ENCODE assay signal across 21 cellular contexts in genomic region chr22:42819412-42820069, GRCh38. TPM values are rescaled to one million over a fixed set of nuclear protein-coding genes. Genes with fewer than 3 reads are reported as not detected.
DNase-seq lines count a peak whose midpoint lies in the region; ATAC-seq, FAIRE-seq and TF ChIP-seq lines count a peak whose summit lies in the region.
"Had no signal": no experiment of that assay in that cellular context is flagged by ENCODE, and none has a peak within 500 bp of the region (broad histone marks: within the 10 kb centered on the region; RNA-seq: fewer than 3 reads in every experiment).

No MANE protein-coding gene starts in this region.

- POLR2A ChIA-PET in PC-3 (lab: Charles Lee; ENCODE audit: unreplicated experiment) = no interaction called here

- H3K36me3 Mint-ChIP-seq in CD4-positive, CD25-positive, alpha-beta regulatory T cell = peaks cover 33% of the 10 kb centered on the region
- H3K36me3 Mint-ChIP-seq in progenitor cell of endocrine pancreas (ENCODE audit: insufficient read depth) = peaks cover 19% of the 10 kb centered on the region

- H3K4me2 ChIP-seq in PC-3 (ENCODE audit: low read length) (peak overlapping the region; percentile 38), keratinocyte (ENCODE audit: control insufficient read depth, extremely low read depth, insufficient read depth, low read depth, low read length) (peak overlapping the region; percentile 49)

- H3K9ac ChIP-seq in PC-3 (ENCODE audit: low read length) (no peak overlapping the region), keratinocyte (ENCODE audit: control insufficient read depth, extremely low read depth, insufficient read depth, low read length) (no peak overlapping the region)

- H3K36me3 ChIP-seq in CD4-positive, CD25-positive, alpha-beta regulatory T cell (ENCODE audit: control insufficient read depth, insufficient read depth, low read length) = peaks cover 31% of the 10 kb centered on the region
- H3K36me3 ChIP-seq in PC-3 (ENCODE audit: low read depth, low read length) = peaks cover 3% of the 10 kb centered on the region; the same call in 1 of the 2 replicates
- peaks cover 9 to 14% of the 10 kb centered on the region in 2 experiments for H3K36me3 ChIP-seq in keratinocyte (ENCODE audit: control insufficient read depth in 2 of 2, extremely low read depth in 1 of 2, insufficient read depth in 2 of 2, low read length in 2 of 2)

- no peak overlapping the region for H3K27ac ChIP-seq in CD4-positive, CD25-positive, alpha-beta regulatory T cell (ENCODE audit: insufficient read depth, low read length, poor library complexity, severe bottlenecking)
- H3K27ac ChIP-seq in PC-3 (ENCODE audit: low read length) = peak overlapping the region; percentile 32
- H3K27ac ChIP-seq in keratinocyte (ENCODE audit: control insufficient read depth, insufficient read depth, low read length) = no peak overlapping the region
- H3K27ac ChIP-seq: suprapubic skin had no signal

- no peaks in the 10 kb centered on the region for H3K9me1 ChIP-seq in keratinocyte (ENCODE audit: control insufficient read depth, extremely low read depth, insufficient read depth, low read length)

- no TSS peak for BruUV-seq in PC-3 (replicated peaks; lab: Mats Ljungman, UMichigan)

- no peak overlapping the region for H3K4me3 Mint-ChIP-seq in CD4-positive, CD25-positive, alpha-beta regulatory T cell
- no peak overlapping the region for H3K4me3 Mint-ChIP-seq in progenitor cell of endocrine pancreas (ENCODE audit: low read depth)
- H3K4me3 Mint-ChIP-seq: activated CD8-positive, alpha-beta T cell treated with anti-CD3 and anti-CD28 coated beads, Interleukin-2, amount 10 ng/mL, durations not matched to agents 7 days and 5 days; activated naive CD4-positive, alpha-beta T cell treated with anti-CD3 and anti-CD28 coated beads, Interleukin-2, amount 50 U/mL, for 24 hours; activated T-cell treated with anti-CD3 and anti-CD28 coated beads, Interleukin-2, amount 50 U/mL, for 4 hours; CD8-positive, alpha-beta T cell; endodermal cell; natural killer cell treated with Interleukin-12 subunit alpha and Interleukin-12 subunit beta and Interleukin-15 and Interleukin-18, amount 100 ng/mL, for 72 hours had no signal

- FAIRE-seq in keratinocyte (lab: Jason Lieb, UNC) = peak; percentile 52

- no peaks in the 10 kb centered on the region for H3K9me3 ChIP-seq in CD4-positive, CD25-positive, alpha-beta regulatory T cell (ENCODE audit: control insufficient read depth in 2 of 2, low read length in 2 of 2)
- H3K9me3 ChIP-seq in PC-3 (ENCODE audit: low read length) = no peaks in the 10 kb centered on the region
- no peaks in the 10 kb centered on the region for H3K9me3 ChIP-seq in keratinocyte (ENCODE audit: control insufficient read depth, low read depth, low read length)
- H3K9me3 ChIP-seq: suprapubic skin had no signal

- no peak overlapping the region for H3K4me3 ChIP-seq in CD4-positive, CD25-positive, alpha-beta regulatory T cell (ENCODE audit: low read depth, low read length)
- H3K4me3 ChIP-seq in PC-3 (ENCODE audit: low read length) = peak overlapping the region; percentile 19; the same call in 1 of the 2 replicates
- no peak overlapping the region for H3K4me3 ChIP-seq in keratinocyte (ENCODE audit: control insufficient read depth in 2 of 3, extremely low read depth in 1 of 3, insufficient read depth in 2 of 3, low read depth in 1 of 3, low read length in 3 of 3)
- H3K4me3 ChIP-seq: suprapubic skin had no signal

- TF ChIP-seq CTCF in PC-3 (conservative IDR thresholded peaks at IDR 0.05; ENCODE audit: low read depth, low read length) (no peak), keratinocyte (optimal IDR thresholded peaks at IDR 0.05 in 1 of 3, IDR thresholded peaks at IDR 0.05 in 1 of 3, conservative IDR thresholded peaks at IDR 0.05 in 1 of 3; ENCODE audit: extremely low read depth in 1 of 3, insufficient read depth in 2 of 3, low read length in 3 of 3) (no peak), progenitor cell of endocrine pancreas (IDR thresholded peaks at IDR 0.05; ENCODE audit: unreplicated experiment) (no peak), GM13977 (IDR thresholded peaks at IDR 0.05; ENCODE audit: extremely low read depth, insufficient read depth, missing control alignments) (no peak)

- peaks cover 0 to 9% (median 3%) of the 10 kb centered on the region in 4 donors for H3K4me1 Mint-ChIP-seq in CD4-positive, CD25-positive, alpha-beta regulatory T cell
- H3K4me1 Mint-ChIP-seq in progenitor cell of endocrine pancreas (ENCODE audit: low read depth) = peaks cover 6% of the 10 kb centered on the region
- H3K4me1 Mint-ChIP-seq: activated naive CD4-positive, alpha-beta T cell treated with anti-CD3 and anti-CD28 coated beads, Interleukin-2, amount 50 U/mL, for 24 hours; endodermal cell had no signal

- H3K79me2 ChIP-seq in PC-3 (ENCODE audit: low read length) (no peaks in the 10 kb centered on the region), keratinocyte (ENCODE audit: control insufficient read depth, insufficient read depth, low read length) (no peaks in the 10 kb centered on the region)

- ATAC-seq in CD4-positive, CD25-positive, alpha-beta regulatory T cell (ENCODE audit: low read depth in 2 of 2) = no peak
- ATAC-seq in PC-3 (no peak), GM21381 (IDR thresholded peaks at IDR 0.05; ENCODE audit: unreplicated experiment) (no peak)
- ATAC-seq: activated CD4-positive, CD25-positive, alpha-beta regulatory T cell treated with anti-CD3 and anti-CD28 coated beads, Interleukin-2, amount 50 U/mL, for 24 hours; activated CD8-positive, alpha-beta T cell treated with anti-CD3 and anti-CD28 coated beads, Interleukin-2, amount 10 ng/mL, durations not matched to agents 7 days and 5 days; activated T-cell treated with anti-CD3 and anti-CD28 coated beads, Interleukin-2, amount 50 U/mL, for 4 hours; CD8-positive, alpha-beta T cell; natural killer cell treated with Interleukin-12 subunit alpha and Interleukin-12 subunit beta and Interleukin-15 and Interleukin-18, amount 100 ng/mL, for 72 hours; SK-N-SH treated with all-trans-retinoic acid at 6 μM for 48 hours had no signal

- no peaks in the 10 kb centered on the region for H3K27me3 Mint-ChIP-seq in CD4-positive, CD25-positive, alpha-beta regulatory T cell
- no peaks in the 10 kb centered on the region for H3K27me3 Mint-ChIP-seq in progenitor cell of endocrine pancreas
- H3K27me3 Mint-ChIP-seq: activated naive CD4-positive, alpha-beta T cell treated with anti-CD3 and anti-CD28 coated beads, Interleukin-2, amount 50 U/mL, for 24 hours; natural killer cell treated with Interleukin-12 subunit alpha and Interleukin-12 subunit beta and Interleukin-15 and Interleukin-18, amount 100 ng/mL, for 72 hours had no signal

- DNase-seq in CD4-positive, CD25-positive, alpha-beta regulatory T cell = no peak
- DNase-seq in PC-3 = no peak
- DNase-seq in keratinocyte (ENCODE audit: low read depth, low spot score) = no peak
- no peak for DNase-seq in progenitor cell of endocrine pancreas (ENCODE audit: low spot score, unreplicated experiment)
- no peak for DNase-seq in NK-92 (lab: John Stamatoyannopoulos, UW; ENCODE audit: unreplicated experiment)
- no peak for DNase-seq in NOMO-1 (lab: John Stamatoyannopoulos, UW; ENCODE audit: unreplicated experiment in 2 of 2)
- DNase-seq in GM13977 (ENCODE audit: low spot score) = no peak
- DNase-seq: activated CD8-positive, alpha-beta T cell treated with anti-CD3 and anti-CD28 coated beads, Interleukin-2, amount 10 ng/mL, durations not matched to agents 7 days and 5 days; activated T-cell treated with anti-CD3 and anti-CD28 coated beads, Interleukin-2, amount 50 U/mL, for 4 hours; DND-41; endodermal cell; NCI-H1092; stimulated activated CD4-positive, alpha-beta T cell treated with anti-CD3 and anti-CD28 coated beads, Interleukin-12 subunit alpha, Interleukin-12 subunit beta, amount 100 ng/mL, for 4 hours; T-helper 9 cell had no signal

- no peaks in the 10 kb centered on the region for H3K4me1 ChIP-seq in CD4-positive, CD25-positive, alpha-beta regulatory T cell (ENCODE audit: control insufficient read depth, insufficient read depth, low read length, poor library complexity, severe bottlenecking)
- peaks cover 23% of the 10 kb centered on the region for H3K4me1 ChIP-seq in PC-3 (ENCODE audit: insufficient read depth, low read length)
- H3K4me1 ChIP-seq in keratinocyte (ENCODE audit: control insufficient read depth, extremely low read depth, insufficient read depth, low read length) = peaks cover 14% of the 10 kb centered on the region

- H4K20me1 ChIP-seq in PC-3 (ENCODE audit: low read length) (no peaks in the 10 kb centered on the region), keratinocyte (ENCODE audit: control insufficient read depth, extremely low read depth, insufficient read depth, low read length) (no peaks in the 10 kb centered on the region)

- H3K9me2 ChIP-seq in PC-3 (replicated peaks; ENCODE audit: low read length) = no peaks in the 10 kb centered on the region

- intact Hi-C loops in PC-3 (cut with micrococcal nuclease) = loop anchor here (1.0 to 2.0 kb wide), 3 partner anchors 15 to 157 kb away; no protein-coding TSS in a partner anchor

- in situ Hi-C loops in GM13977 (cut with MboI; ENCODE audit: low pct_unique_long_range_greater_than_20kb, low sequenced_read_pairs, unreplicated experiment) = no loop called here

- dilution Hi-C loops in keratinocyte (cut with MboI; ENCODE audit: extremely low pct_ligation_motif_present, low sequenced_read_pairs) = no loop called here

- no peaks in the 10 kb centered on the region for H3F3A ChIP-seq in PC-3 (ENCODE audit: low read length, unreplicated experiment)

- H3K27ac Mint-ChIP-seq in CD4-positive, CD25-positive, alpha-beta regulatory T cell = peak overlapping the region; percentile 46 to 69 (median 63)
- H3K27ac Mint-ChIP-seq in progenitor cell of endocrine pancreas = peak overlapping the region; percentile 64
- H3K27ac Mint-ChIP-seq: activated CD8-positive, alpha-beta T cell treated with anti-CD3 and anti-CD28 coated beads, Interleukin-2, amount 10 ng/mL, durations not matched to agents 7 days and 5 days; activated naive CD4-positive, alpha-beta T cell treated with anti-CD3 and anti-CD28 coated beads, Interleukin-2, amount 50 U/mL, for 24 hours; CD8-positive, alpha-beta T cell; endodermal cell; natural killer cell treated with Interleukin-12 subunit alpha and Interleukin-12 subunit beta and Interleukin-15 and Interleukin-18, amount 100 ng/mL, for 72 hours had no signal

- peaks cover 0 to 2% (median 0%) of the 10 kb centered on the region in 7 donors for H3K9me3 Mint-ChIP-seq in CD4-positive, CD25-positive, alpha-beta regulatory T cell
- peaks cover 8% of the 10 kb centered on the region for H3K9me3 Mint-ChIP-seq in progenitor cell of endocrine pancreas (ENCODE audit: low read depth)
- H3K9me3 Mint-ChIP-seq: activated naive CD4-positive, alpha-beta T cell treated with anti-CD3 and anti-CD28 coated beads, Interleukin-2, amount 50 U/mL, for 24 hours; activated T-cell treated with anti-CD3 and anti-CD28 coated beads, Interleukin-2, amount 50 U/mL, for 4 hours; natural killer cell treated with Interleukin-12 subunit alpha and Interleukin-12 subunit beta and Interleukin-15 and Interleukin-18, amount 100 ng/mL, for 72 hours had no signal

- no peaks in the 10 kb centered on the region for H3K27me3 ChIP-seq in CD4-positive, CD25-positive, alpha-beta regulatory T cell (ENCODE audit: control insufficient read depth, insufficient read depth, low read length)
- H3K27me3 ChIP-seq in PC-3 (ENCODE audit: low read length) (no peaks in the 10 kb centered on the region), keratinocyte (ENCODE audit: control insufficient read depth, extremely low read depth, insufficient read depth, low read length) (no peaks in the 10 kb centered on the region)
- H3K27me3 ChIP-seq: suprapubic skin had no signal

- CTCF ChIA-PET in PC-3 (lab: Charles Lee) = interaction anchor here (0.6 to 1.1 kb wide), 7 partner anchors 15 to 207 kb away, joined by 3 to 10 read pairs (median 4); partner anchors contain the start of gene CYB5R3

- H2AFZ ChIP-seq in PC-3 (ENCODE audit: low read length) = no peak overlapping the region
- H2AFZ ChIP-seq in keratinocyte (ENCODE audit: control insufficient read depth, low read length) = no peak overlapping the region

RNA-seq across cellular contexts. Expression of gene ARFGAP3, which starts 37.5 kb away (rescaled TPM):
- 28.8 TPM for total RNA-seq in CD4-positive, CD25-positive, alpha-beta regulatory T cell
- 10 to 100 TPM; 27.1 to 31.0 (median 29.3) TPM for polyA plus RNA-seq in CD4-positive, CD25-positive, alpha-beta regulatory T cell
- 11.2 and 19.2 TPM in 2 replicates for total RNA-seq in PC-3 (2014; rRNA removed)
- polyA plus RNA-seq in keratinocyte = 24.7 to 36.1 TPM (median 28.3 TPM) in 3 replicates
- 64.4 TPM for polyA plus RNA-seq in keratinocyte (2011; ENCODE audit: low read depth)
- 21.7 and 29.3 TPM in 2 replicates for polyA plus RNA-seq in keratinocyte (2011; cell fraction: cytosol; rRNA removed)
- polyA plus RNA-seq in keratinocyte (2011; cell fraction: nucleus; rRNA removed) = 28.2 and 34.4 TPM in 2 replicates
- polyA plus RNA-seq in keratinocyte (2012; ENCODE audit: low replicate concordance) = 24.3 and 29.7 TPM in 2 replicates
- polyA minus RNA-seq in keratinocyte = 13.4 to 26.9 TPM (median 24.5 TPM) in 3 replicates
- 25.3 TPM for polyA minus RNA-seq in keratinocyte (2011; cell fraction: cytosol; rRNA and poly(A)+ RNA removed)
- polyA minus RNA-seq in keratinocyte (2011; cell fraction: nucleus; rRNA and poly(A)+ RNA removed) = 11.1 and 20.1 TPM in 2 replicates
- total RNA-seq in progenitor cell of endocrine pancreas = 26.3 and 26.7 TPM in 2 replicates
